Comparison of ENCODE assay signal across 1 cellular context in the genomic region with DNA sequence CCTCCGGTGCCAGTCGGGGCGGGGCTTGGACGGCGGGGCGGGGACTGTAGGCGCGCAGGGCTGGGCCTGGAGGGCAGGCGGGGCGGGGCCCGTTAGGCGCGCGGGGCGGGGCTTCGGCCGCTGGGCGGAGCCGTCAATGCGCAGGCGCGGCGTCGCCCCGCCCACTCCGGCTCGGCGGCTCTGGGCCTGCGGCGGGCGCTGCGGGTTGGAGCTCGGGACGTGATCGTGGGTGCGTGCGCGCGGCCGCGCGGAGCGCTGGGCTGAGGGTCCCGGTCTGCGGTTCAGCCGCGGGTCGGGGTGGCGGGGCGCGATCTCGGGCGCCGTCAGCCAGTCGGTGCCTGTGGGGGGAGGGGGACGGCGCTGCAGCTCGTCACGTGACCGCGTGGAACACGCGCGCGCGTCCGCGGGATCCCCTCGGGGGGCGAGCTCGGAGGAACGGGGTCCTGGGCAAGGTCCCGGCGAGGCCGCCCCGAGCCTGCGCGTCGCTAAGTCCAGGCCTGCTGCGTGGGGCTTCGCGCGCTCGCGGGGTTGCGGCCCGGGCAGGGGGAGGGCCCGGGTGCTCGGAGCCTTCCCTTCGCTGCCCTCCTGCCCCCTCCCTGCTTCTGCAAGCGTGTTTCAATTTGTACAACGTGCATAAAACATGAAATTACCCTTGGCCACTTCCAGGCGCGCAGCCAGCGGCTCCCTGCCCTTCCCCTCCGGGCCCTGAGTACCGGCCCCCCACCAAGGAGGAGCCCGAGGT.
TF ChIP-seq lines count a peak whose summit lies in the region.

A gene (plus strand): TSS at position 164 of the 742 bp plus-strand sequence. CDS start 595 bp downstream, outside the sequence.

TF ChIP-seq in A549, 52 proteins besides CTCF, POLR2A, EP300 and RAD21 (continued from another document):
- TF ChIP-seq, protein P1, sequence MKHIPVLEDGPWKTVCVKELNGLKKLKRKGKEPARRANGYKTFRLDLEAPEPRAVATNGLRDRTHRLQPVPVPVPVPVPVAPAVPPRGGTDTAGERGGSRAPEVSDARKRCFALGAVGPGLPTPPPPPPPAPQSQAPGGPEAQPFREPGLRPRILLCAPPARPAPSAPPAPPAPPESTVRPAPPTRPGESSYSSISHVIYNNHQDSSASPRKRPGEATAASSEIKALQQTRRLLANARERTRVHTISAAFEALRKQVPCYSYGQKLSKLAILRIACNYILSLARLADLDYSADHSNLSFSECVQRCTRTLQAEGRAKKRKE (CRISPR knock-in tag; IDR thresholded peaks at IDR 0.05; ENCODE audit: low read depth): no peak
- TF ChIP-seq HOXB5 (CRISPR knock-in tag; IDR thresholded peaks at IDR 0.05) (no peak), BHLHE40 (IDR thresholded peaks at IDR 0.05; ENCODE audit: low read depth, low read length) (peak; percentile 44; the same call in 1 of the 2 replicates), TP53 (CRISPR knock-in tag; IDR thresholded peaks at IDR 0.05) (peak; percentile 15; the same call in 1 of the 2 replicates), CHD4 (IDR thresholded peaks at IDR 0.05; ENCODE audit: borderline replicate concordance) (no peak; the same call in 1 of the 2 replicates)
